1 cellular context compared by ENCODE assay signal in genomic region chr10:77939561-77940001, GRCh38.
TF ChIP-seq lines count a peak whose summit lies in the region.

No MANE protein-coding gene starts in this region.

TF ChIP-seq in HepG2, 621 proteins besides CTCF, POLR2A, EP300 and RAD21 (continued from another document):
- 0 out of 2 replicates have a peak, but pooled peaks have one; percentile 26 for TF ChIP-seq TFE3 (CRISPR knock-in tag; IDR thresholded peaks at IDR 0.05)
TF ChIP-seq in HepG2: peak in this region for 1.
